20 cellular contexts compared by ENCODE assay signal in the genomic region with DNA sequence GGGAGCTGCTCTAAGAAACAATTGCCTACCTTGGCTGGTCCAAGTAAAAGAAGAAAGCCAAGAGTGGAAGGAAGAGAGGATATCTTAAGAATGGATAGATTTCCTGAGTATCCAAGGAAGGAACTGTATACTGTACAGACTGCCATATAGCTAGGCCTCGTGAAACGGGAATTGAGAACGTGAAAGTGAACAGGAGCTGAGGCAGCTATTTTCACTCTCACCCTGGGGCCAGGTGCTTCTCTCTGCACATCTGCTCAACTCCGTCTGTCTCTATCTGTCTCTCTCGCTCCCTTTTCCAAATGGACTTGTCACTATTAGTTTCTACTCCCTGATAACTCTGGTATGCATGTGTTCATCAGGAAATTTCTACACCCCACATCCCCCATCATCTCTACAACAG. TPM values are rescaled to one million over a fixed set of nuclear protein-coding genes. Genes with fewer than 3 reads are reported as not detected.
DNase-seq lines count a peak whose midpoint lies in the region; ATAC-seq, FAIRE-seq and TF ChIP-seq lines count a peak whose summit lies in the region.
"Had no signal": no experiment of that assay in that cellular context is flagged by ENCODE, and none has a peak within 500 bp of the region (broad histone marks: within the 10 kb centered on the region; RNA-seq: fewer than 3 reads in every experiment).

No MANE protein-coding gene starts in this region.

- no peaks in the 10 kb centered on the region for H3K36me3 ChIP-seq in adrenal gland (replicated peaks in 1 of 2)
- H3K36me3 ChIP-seq in kidney (ENCODE audit: control insufficient read depth in 1 of 2, insufficient read depth in 2 of 2, low read length in 2 of 2), result no peaks in the 10 kb centered on the region

- peaks cover 38% of the 10 kb centered on the region for H3K4me1 Mint-ChIP-seq in activated CD4-positive, alpha-beta T cell treated with anti-CD3 and anti-CD28 coated beads for 36 hours
- H3K4me1 Mint-ChIP-seq in memory B cell, result peaks cover 19% of the 10 kb centered on the region

- H3K9ac ChIP-seq in kidney (ENCODE audit: low read length in 2 of 2), result no peak overlapping the region

- H3K9me3 Mint-ChIP-seq in activated CD4-positive, alpha-beta T cell treated with anti-CD3 and anti-CD28 coated beads for 36 hours (ENCODE audit: low read depth), result peaks cover 6% of the 10 kb centered on the region
- no peaks in the 10 kb centered on the region for H3K9me3 Mint-ChIP-seq in memory B cell
- H3K9me3 Mint-ChIP-seq: effector memory CD8-positive, alpha-beta T cell; T-cell had no signal

- intact Hi-C loops in activated CD4-positive, alpha-beta T cell treated with anti-CD3 and anti-CD28 coated beads for 36 hours (cut with DNase I, micrococcal nuclease), result no loop called here
- intact Hi-C loops in adrenal gland (cut with DNase I), result no loop called here
- intact Hi-C loops in kidney (cut with DNase I), result no loop called here

- H3K4me3 ChIP-seq in adrenal gland (no peak overlapping the region), kidney (ENCODE audit: low read length in 2 of 2) (no peak overlapping the region)
- H3K4me3 ChIP-seq: skin epidermis had no signal

- no peak for FAIRE-seq in kidney (lab: Jason Lieb, UNC)
- FAIRE-seq: bronchial epithelial cell had no signal

- H3K27ac Mint-ChIP-seq in activated CD4-positive, alpha-beta T cell treated with anti-CD3 and anti-CD28 coated beads for 36 hours, result peak overlapping the region; percentile 93
- H3K27ac Mint-ChIP-seq in memory B cell, result peak overlapping the region; percentile 93
- H3K27ac Mint-ChIP-seq: T-cell had no signal

- CTCF ChIA-PET in activated CD4-positive, alpha-beta T cell treated with anti-CD3 and anti-CD28 coated beads for 36 hours (lab: Charles Lee), result interaction anchor here (1.0 to 2.4 kb wide), 3 partner anchors 15 to 88 kb away, joined by 3 to 11 read pairs (median 3); a partner anchor contains a TSS

- POLR2A ChIA-PET in activated CD4-positive, alpha-beta T cell treated with anti-CD3 and anti-CD28 coated beads for 36 hours (lab: Charles Lee), result interaction anchor here (0.6 kb wide), 1 partner anchor 431 kb away, joined by 4 read pairs; no protein-coding TSS in a partner anchor

- H3K4me1 ChIP-seq in adrenal gland (replicated peaks in 1 of 2) (peaks cover 10 to 13% of the 10 kb centered on the region in 2 donors), kidney (ENCODE audit: control insufficient read depth in 1 of 2, insufficient read depth in 1 of 2, low read depth in 1 of 2, low read length in 2 of 2) (no peaks in the 10 kb centered on the region)

- H3K36me3 Mint-ChIP-seq in activated CD4-positive, alpha-beta T cell treated with anti-CD3 and anti-CD28 coated beads for 36 hours (ENCODE audit: low read depth), result peaks cover 9% of the 10 kb centered on the region
- H3K36me3 Mint-ChIP-seq in memory B cell, result peaks cover 5% of the 10 kb centered on the region
- H3K36me3 Mint-ChIP-seq: T-cell had no signal

- DNase-seq in activated CD4-positive, alpha-beta T cell treated with anti-CD3 and anti-CD28 coated beads for 36 hours, result no peak
- DNase-seq in activated CD4-positive, alpha-beta T cell treated with anti-CD3 and anti-CD28 coated beads, Interleukin-2, amount 50 U/mL, for 4 hours, result no peak
- peak; percentile 16 for DNase-seq in NOMO-1 treated with DMSO at 0.1 percent for 48 hours (lab: John Stamatoyannopoulos, UW; ENCODE audit: unreplicated experiment)
- no peak for DNase-seq in memory B cell (ENCODE audit: low spot score in 2 of 2)
- DNase-seq in adrenal gland, result no peak
- no peak for DNase-seq in HUDEP-2 (lab: John Stamatoyannopoulos, UW; ENCODE audit: unreplicated experiment in 76 of 76)
- no peak for DNase-seq in kidney
- DNase-seq: 8988T; activated naive CD4-positive, alpha-beta T cell; effector memory CD8-positive, alpha-beta T cell; GF-D8; GOT3; mammary epithelial cell; NCI-H1092 treated with DMSO at 0.1 percent for 48 hours; NCI-H226; occipital lobe; T-cell had no signal

- WGBS in adrenal gland, 4 donors, result 63 to 81% (median 73%) methylated on average over 5 of the region's 5 CpGs

- no peak overlapping the region for H3K27ac ChIP-seq in adrenal gland
- H3K27ac ChIP-seq in kidney (ENCODE audit: low read depth in 2 of 2, low read length in 2 of 2), result no peak overlapping the region

- H3K9me3 ChIP-seq in adrenal gland (replicated peaks in 1 of 3) (no peaks in the 10 kb centered on the region), kidney (ENCODE audit: control insufficient read depth in 1 of 2, low read length in 2 of 2) (no peaks in the 10 kb centered on the region)

- TF ChIP-seq CTCF in adrenal gland (IDR thresholded peaks at IDR 0.05) (no peak), kidney (IDR thresholded peaks at IDR 0.05; ENCODE audit: borderline replicate concordance, extremely low read depth, insufficient read depth) (no peak)

- no peaks in the 10 kb centered on the region for H3K27me3 ChIP-seq in adrenal gland

- no peak for TF ChIP-seq POLR2A in adrenal gland (IDR thresholded peaks at IDR 0.05)

- H3K27me3 Mint-ChIP-seq in activated CD4-positive, alpha-beta T cell treated with anti-CD3 and anti-CD28 coated beads for 36 hours, result no peaks in the 10 kb centered on the region
- no peaks in the 10 kb centered on the region for H3K27me3 Mint-ChIP-seq in memory B cell
- H3K27me3 Mint-ChIP-seq: effector memory CD8-positive, alpha-beta T cell; T-cell had no signal

- ATAC-seq in activated CD4-positive, alpha-beta T cell treated with anti-CD3 and anti-CD28 coated beads for 36 hours, result no peak
- ATAC-seq in HG02623 (IDR thresholded peaks at IDR 0.05; ENCODE audit: unreplicated experiment) (peak; percentile 55), memory B cell (ENCODE audit: low read depth) (peak; percentile 51)
- ATAC-seq: effector memory CD8-positive, alpha-beta T cell; T-cell had no signal

- H3K4me3 Mint-ChIP-seq in activated CD4-positive, alpha-beta T cell treated with anti-CD3 and anti-CD28 coated beads for 36 hours, result peak overlapping the region; percentile 16
- H3K4me3 Mint-ChIP-seq in memory B cell, result peak overlapping the region; percentile 57
- H3K4me3 Mint-ChIP-seq: T-cell had no signal

RNA-seq across cellular contexts. Expression of a gene that starts 35.9 kb away (rescaled TPM):
- 10 to 100 TPM; 23.3 to 27.7 TPM for total RNA-seq in activated CD4-positive, alpha-beta T cell treated with anti-CD3 and anti-CD28 coated beads for 36 hours
- total RNA-seq in adrenal gland (100 to 1,000 TPM in 1 of 8 donors, 10 to 100 TPM in 7; 25.9 to 189 (median 55.7) TPM), kidney (35.8 TPM)
- polyA plus RNA-seq in adrenal gland (100 to 1,000 TPM in 2 of 3 donors, 10 to 100 TPM in 1; 68.6 to 159 (median 152) TPM), kidney (ENCODE audit: insufficient read depth, low read depth, low replicate concordance) (34.6 TPM)

RNA-seq across cellular contexts. Expression of a gene that starts 49.0 kb away (rescaled TPM):
- 1 to 10 TPM; 6.5 to 8.7 TPM for total RNA-seq in activated CD4-positive, alpha-beta T cell treated with anti-CD3 and anti-CD28 coated beads for 36 hours
- total RNA-seq in adrenal gland (1 to 10 TPM in 7 of 8 donors, under 1 TPM in 1; 0.69 to 8.0 (median 4.3) TPM), kidney (7.1 TPM)
- polyA plus RNA-seq in adrenal gland (10 to 100 TPM in 1 of 3 donors, 1 to 10 TPM in 2; 1.3 to 18.5 (median 7.4) TPM), kidney (ENCODE audit: insufficient read depth, low read depth, low replicate concordance) (2.3 TPM)
